8 cellular contexts compared by ENCODE assay signal in the genomic region with DNA sequence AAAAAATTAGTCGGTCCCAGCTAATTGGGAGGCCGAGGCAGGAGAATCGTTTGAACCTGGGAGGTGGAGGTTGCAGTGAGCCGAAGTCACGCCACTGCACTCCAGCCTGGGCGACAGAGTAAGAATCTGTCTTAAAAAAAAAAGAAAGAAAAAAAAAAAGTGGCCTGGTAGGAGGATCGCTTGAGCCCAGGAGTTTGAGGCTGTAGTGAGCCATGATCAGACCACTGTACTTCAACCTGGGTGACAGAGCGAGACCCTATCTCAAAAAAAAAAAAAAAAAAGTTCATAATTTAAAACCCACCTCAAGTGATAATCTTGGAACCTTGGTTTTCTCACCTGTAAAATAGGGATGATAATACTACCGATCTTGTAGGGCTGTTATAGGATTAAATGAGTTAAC. TPM values are rescaled to one million over a fixed set of nuclear protein-coding genes. Genes with fewer than 3 reads are reported as not detected.
A peak's percentile ranks its signal among the peaks of the same experiment; 100 is the strongest.
DNase-seq lines count a peak whose midpoint lies in the region; ATAC-seq, FAIRE-seq and TF ChIP-seq lines count a peak whose summit lies in the region.
"Not testable (repeated sequence)": the region's sequence is repeated elsewhere in the genome, so short reads cannot be mapped to it uniquely, and the experiment has no call there.
"Had no signal": no experiment of that assay in that cellular context is flagged by ENCODE, and none has a peak within 500 bp of the region (broad histone marks: within the 10 kb centered on the region; RNA-seq: fewer than 3 reads in every experiment).

No MANE protein-coding gene starts in this region.

- not testable (repeated sequence) for H3K79me2 ChIP-seq in parathyroid adenoma

- H3K4me3 ChIP-seq in kidney (ENCODE audit: low read length in 2 of 2); parathyroid adenoma (ENCODE audit: low read depth, low read length): not testable (repeated sequence)
- peak overlapping the region in 1 of 4 donors; percentile 75 for H3K4me3 ChIP-seq in upper lobe of left lung

- H3K9me3 Mint-ChIP-seq in HFFc6; activated CD4-positive, alpha-beta memory T cell treated with anti-CD3 and anti-CD28 coated beads for 36 hours: not testable (repeated sequence)

- TF ChIP-seq CTCF in HFFc6 (IDR thresholded peaks at IDR 0.05); kidney (IDR thresholded peaks at IDR 0.05; ENCODE audit: borderline replicate concordance, extremely low read depth, insufficient read depth); parathyroid adenoma (IDR thresholded peaks at IDR 0.05); upper lobe of left lung (IDR thresholded peaks at IDR 0.05): not testable (repeated sequence)

- not testable (repeated sequence) for FAIRE-seq in kidney (lab: Jason Lieb, UNC)

- not testable (repeated sequence) for H3K9me3 ChIP-seq in kidney (ENCODE audit: control insufficient read depth in 1 of 2, low read length in 2 of 2); parathyroid adenoma (ENCODE audit: control insufficient read depth, low read length); upper lobe of left lung

- peak overlapping the region; percentile 82 for H3K4me3 Mint-ChIP-seq in HFFc6
- H3K4me3 Mint-ChIP-seq in activated CD4-positive, alpha-beta memory T cell treated with anti-CD3 and anti-CD28 coated beads for 36 hours, result peak overlapping the region; percentile 77

- not testable (repeated sequence) for ATAC-seq in upper lobe of left lung (ENCODE audit: low FRiP score in 2 of 2)

- TF ChIP-seq POLR2A in upper lobe of left lung (IDR thresholded peaks at IDR 0.05), result not testable (repeated sequence)

- not testable (repeated sequence) for H3K27me3 ChIP-seq in parathyroid adenoma (ENCODE audit: control insufficient read depth, insufficient read depth, low read length); upper lobe of left lung

- H3K36me3 ChIP-seq in kidney (ENCODE audit: control insufficient read depth in 1 of 2, insufficient read depth in 2 of 2, low read length in 2 of 2), result peaks cover 4 to 18% of the 10 kb centered on the region in 2 donors
- H3K36me3 ChIP-seq in parathyroid adenoma (ENCODE audit: control insufficient read depth, insufficient read depth, low read length), result not testable (repeated sequence)
- peaks cover 9 to 21% (median 11%) of the 10 kb centered on the region in 4 donors for H3K36me3 ChIP-seq in upper lobe of left lung

- peaks cover 28% of the 10 kb centered on the region for H3K4me1 Mint-ChIP-seq in HFFc6 (ENCODE audit: low read depth)
- H3K4me1 Mint-ChIP-seq in activated CD4-positive, alpha-beta memory T cell treated with anti-CD3 and anti-CD28 coated beads for 36 hours (ENCODE audit: low read depth), result peaks cover 22% of the 10 kb centered on the region

- not testable (repeated sequence) for H3K27me3 Mint-ChIP-seq in HFFc6 (ENCODE audit: insufficient read depth); activated CD4-positive, alpha-beta memory T cell treated with anti-CD3 and anti-CD28 coated beads for 36 hours

- intact Hi-C loops in activated CD4-positive, alpha-beta memory T cell treated with anti-CD3 and anti-CD28 coated beads for 36 hours (cut with micrococcal nuclease), result loop anchor here (1.0 kb wide), 1 partner anchor 21 kb away; no protein-coding TSS in a partner anchor
- intact Hi-C loops in kidney (cut with DNase I), result not testable (repeated sequence)

- WGBS in upper lobe of left lung, 2 donors, result 61 to 72% methylated on average over 9 of the region's 9 CpGs

- CTCF ChIA-PET in activated CD4-positive, alpha-beta memory T cell treated with anti-CD3 and anti-CD28 coated beads for 36 hours (lab: Charles Lee), result interaction anchor here (0.5 to 2.0 kb wide), 4 partner anchors 19 to 201 kb away, joined by 3 to 28 read pairs (median 6); partner anchors contain the start of gene BLVRB

- H3K27ac ChIP-seq in caudate nucleus (ENCODE audit: low read depth, low read length) (peak overlapping the region; percentile 2), kidney (ENCODE audit: low read depth in 2 of 2, low read length in 2 of 2) (peak overlapping the region; percentile 93 to 100), parathyroid adenoma (peak overlapping the region; percentile 100), upper lobe of left lung (peak overlapping the region; percentile 97 to 100 (median 99))

- H3K9ac ChIP-seq in kidney (ENCODE audit: low read length in 2 of 2), result peak overlapping the region in 1 of 2 donors; percentile 90
- not testable (repeated sequence) for H3K9ac ChIP-seq in parathyroid adenoma

- not testable (repeated sequence) for H3K4me2 ChIP-seq in parathyroid adenoma (ENCODE audit: low read length)

- not testable (repeated sequence) for DNase-seq in HFFc6; activated CD4-positive, alpha-beta memory T cell treated with anti-CD3 and anti-CD28 coated beads for 36 hours; caudate nucleus (lab: John Stamatoyannopoulos, UW); kidney; upper lobe of left lung

- H3K27ac Mint-ChIP-seq in HFFc6, result peak overlapping the region; percentile 91
- peak overlapping the region; percentile 93 for H3K27ac Mint-ChIP-seq in activated CD4-positive, alpha-beta memory T cell treated with anti-CD3 and anti-CD28 coated beads for 36 hours

- H3K36me3 Mint-ChIP-seq in HFFc6 (ENCODE audit: low read depth), result peaks cover 15% of the 10 kb centered on the region
- peaks cover 11% of the 10 kb centered on the region for H3K36me3 Mint-ChIP-seq in activated CD4-positive, alpha-beta memory T cell treated with anti-CD3 and anti-CD28 coated beads for 36 hours

- not testable (repeated sequence) for TF ChIP-seq EP300 in upper lobe of left lung (IDR thresholded peaks at IDR 0.05)

- POLR2A ChIA-PET in activated CD4-positive, alpha-beta memory T cell treated with anti-CD3 and anti-CD28 coated beads for 36 hours (lab: Charles Lee), result not testable (repeated sequence)

- H2AFZ ChIP-seq in parathyroid adenoma, result not testable (repeated sequence)

- H3K4me1 ChIP-seq in kidney (ENCODE audit: control insufficient read depth in 1 of 2, insufficient read depth in 1 of 2, low read depth in 1 of 2, low read length in 2 of 2), result not testable (repeated sequence)
- peaks cover 14% of the 10 kb centered on the region for H3K4me1 ChIP-seq in parathyroid adenoma
- peaks cover 55 to 75% (median 68%) of the 10 kb centered on the region in 4 donors for H3K4me1 ChIP-seq in upper lobe of left lung

RNA-seq across cellular contexts. Expression of gene SERTAD1, which starts 3.8 kb away (rescaled TPM):
- 10 to 100 TPM; 18.5 to 25.4 (median 21.2) TPM for total RNA-seq in HFFc6 (2021; fragmentation: NEBNext Ultra II Directional; extraction: Animal tissue kit (Norgen Biotek cat#: 25700))
- total RNA-seq in activated CD4-positive, alpha-beta memory T cell treated with anti-CD3 and anti-CD28 coated beads for 36 hours, result 10 to 100 TPM; 11.5 to 12.6 TPM
- 14.8 TPM for total RNA-seq in kidney
- polyA plus RNA-seq in kidney (ENCODE audit: insufficient read depth, low read depth, low replicate concordance), result 18.2 TPM
- total RNA-seq in upper lobe of left lung, result 10 to 100 TPM in 4 of 6 donors, 1 to 10 TPM in 2; 2.1 to 37.5 (median 18.4) TPM

RNA-seq across cellular contexts. Expression of gene PRX, which starts 8.8 kb away (rescaled TPM):
- total RNA-seq in HFFc6 (2021; fragmentation: NEBNext Ultra II Directional; extraction: Animal tissue kit (Norgen Biotek cat#: 25700)), result 1 to 10 TPM in 2 of 6 experiments, under 1 TPM in 4; 0.86 to 1.5 (median 0.94) TPM
- total RNA-seq in activated CD4-positive, alpha-beta memory T cell treated with anti-CD3 and anti-CD28 coated beads for 36 hours, result 1 to 10 TPM; 1.2 to 1.7 TPM
- 4.5 TPM for total RNA-seq in kidney
- polyA plus RNA-seq in kidney (ENCODE audit: insufficient read depth, low read depth, low replicate concordance), result 12.6 TPM
- total RNA-seq in upper lobe of left lung, result 100 to 1,000 TPM in 1 of 6 donors, 10 to 100 TPM in 5; 30.1 to 146 (median 51.5) TPM

RNA-seq across cellular contexts. Expression of gene SERTAD3, which starts 22.1 kb away (rescaled TPM):
- total RNA-seq in HFFc6 (2021; fragmentation: NEBNext Ultra II Directional; extraction: Animal tissue kit (Norgen Biotek cat#: 25700)), result 10 to 100 TPM; 35.9 to 47.0 (median 41.2) TPM
- total RNA-seq in activated CD4-positive, alpha-beta memory T cell treated with anti-CD3 and anti-CD28 coated beads for 36 hours, result 10 to 100 TPM; 12.1 to 13.1 TPM
- total RNA-seq in kidney (38.4 TPM), upper lobe of left lung (10 to 100 TPM in 5 of 6 donors, 1 to 10 TPM in 1; 8.9 to 44.5 (median 21.9) TPM)
- polyA plus RNA-seq in kidney (ENCODE audit: insufficient read depth, low read depth, low replicate concordance), result 29.9 TPM

RNA-seq across cellular contexts. Expression of gene HIPK4, which starts 32.0 kb away (rescaled TPM):
- total RNA-seq in HFFc6 (2021; fragmentation: NEBNext Ultra II Directional; extraction: Animal tissue kit (Norgen Biotek cat#: 25700)), result under 1 TPM in 4 of 6 experiments, not detected in 2; 0.07 to 0.11 (median 0.10) TPM
- not detected for total RNA-seq in activated CD4-positive, alpha-beta memory T cell treated with anti-CD3 and anti-CD28 coated beads for 36 hours
- total RNA-seq in kidney, result 0.09 TPM
- not detected for polyA plus RNA-seq in kidney (ENCODE audit: insufficient read depth, low read depth, low replicate concordance)
- total RNA-seq in upper lobe of left lung, result 1 to 10 TPM in 1 of 6 donors, under 1 TPM in 4, not detected in 1; 0.17 to 1.0 (median 0.46) TPM
- total RNA-seq: LHCN-M2 had no signal
- polyA plus RNA-seq: neural cell had no signal

RNA-seq across cellular contexts. Expression of gene BLVRB, which starts 43.6 kb away (rescaled TPM):
- 10 to 100 TPM; 35.3 to 55.7 (median 52.5) TPM for total RNA-seq in HFFc6 (2021; fragmentation: NEBNext Ultra II Directional; extraction: Animal tissue kit (Norgen Biotek cat#: 25700))
- total RNA-seq in activated CD4-positive, alpha-beta memory T cell treated with anti-CD3 and anti-CD28 coated beads for 36 hours, result 10 to 100 TPM; 34.6 to 37.6 TPM
- total RNA-seq in kidney (89.9 TPM), upper lobe of left lung (100 to 1,000 TPM in 5 of 6 donors, 10 to 100 TPM in 1; 77.5 to 379 (median 223) TPM)
- polyA plus RNA-seq in kidney (ENCODE audit: insufficient read depth, low read depth, low replicate concordance), result 248 TPM

Comparison
In these comparisons a context has a peak if more than half of its experiments do, and no peak if none do; other contexts are left out.
1. H3K27ac ChIP-seq: peak in every context shown above with its lines; median percentile 100 in parathyroid adenoma; 99 in upper lobe of left lung; 96 in kidney; 2 in caudate nucleus.